In the genomic region with DNA sequence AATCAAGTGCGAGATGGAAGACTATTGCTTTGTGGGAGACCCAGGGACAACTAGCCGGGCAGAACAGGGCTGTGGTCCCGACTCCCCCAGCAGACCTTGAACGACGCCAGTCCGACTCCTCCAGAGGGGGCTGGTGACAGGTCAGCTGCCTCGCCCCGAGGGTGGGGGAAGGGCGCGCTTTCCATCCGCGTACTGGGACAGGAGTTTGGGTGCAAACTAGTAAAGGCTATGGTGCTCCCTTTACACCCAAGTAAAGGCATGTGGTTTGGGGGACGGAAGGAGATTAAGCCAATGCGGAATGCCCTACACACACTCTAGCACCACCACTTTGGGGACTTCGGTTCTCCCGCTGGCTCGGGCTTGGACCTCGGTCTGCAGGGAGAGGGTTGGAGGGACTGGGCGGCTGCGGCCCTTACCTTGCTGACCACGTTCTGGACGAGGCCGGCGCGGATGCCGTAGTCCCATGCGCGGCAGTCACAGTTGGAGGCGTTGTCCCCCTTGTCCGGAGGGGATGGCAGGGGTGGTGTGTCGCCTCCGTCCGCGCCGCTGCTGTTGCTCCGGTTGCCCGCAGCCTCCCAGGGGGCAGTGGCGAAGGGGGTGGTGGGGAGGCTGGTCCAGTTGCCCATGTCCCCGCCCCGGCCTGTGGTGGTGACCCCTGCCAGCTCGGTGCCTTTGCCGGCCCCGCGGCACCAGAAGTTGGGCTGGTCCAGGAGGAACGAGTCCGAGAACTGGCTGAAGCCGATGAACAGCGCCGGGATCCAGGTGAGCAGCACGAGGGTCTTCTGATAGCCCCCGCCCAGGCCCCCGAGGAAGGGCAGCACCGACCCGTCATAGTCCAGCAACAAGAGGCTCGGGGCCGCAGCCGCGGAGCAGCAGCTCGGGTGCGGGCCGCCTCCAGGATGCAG, we compare ENCODE assay signal across 8 cellular contexts. TPM values are rescaled to one million over a fixed set of nuclear protein-coding genes. Genes with fewer than 3 reads are reported as not detected.
DNase-seq lines count a peak whose midpoint lies in the region; ATAC-seq and TF ChIP-seq lines count a peak whose summit lies in the region.

No MANE protein-coding gene starts in this region.

- peak in 1 of 4 donors; percentile 13 for TF ChIP-seq POLR2A in upper lobe of left lung (IDR thresholded peaks at IDR 0.05)

- TF ChIP-seq CTCF in DND-41 (IDR thresholded peaks at IDR 0.05; ENCODE audit: borderline replicate concordance, extremely low read depth, low read length, poor library complexity, severe bottlenecking), result no peak
- TF ChIP-seq CTCF in LNCaP clone FGC (IDR thresholded peaks at IDR 0.05; ENCODE audit: control insufficient read depth, extremely low read depth, insufficient read depth), result 0 out of 2 replicates have a peak, but pooled peaks have one; percentile 7
- no peak for TF ChIP-seq CTCF in choroid plexus epithelial cell (conservative IDR thresholded peaks at IDR 0.05; ENCODE audit: low read depth, low read length)
- no peak for TF ChIP-seq CTCF in lower lobe of right lung (IDR thresholded peaks at IDR 0.05)
- TF ChIP-seq CTCF in upper lobe of left lung (IDR thresholded peaks at IDR 0.05), result no peak

- intact Hi-C loops in lower lobe of right lung (cut with DNase I), result no loop called here

- TF ChIP-seq EP300 in upper lobe of left lung (IDR thresholded peaks at IDR 0.05), result no peak

- H3K4me1 ChIP-seq in DND-41 (ENCODE audit: insufficient read depth, low read length) (peaks cover 8% of the 10 kb centered on the region; the same call in 1 of the 2 replicates), lower lobe of right lung (peaks cover 39% of the 10 kb centered on the region), upper lobe of left lung (peaks cover 10 to 41% (median 22%) of the 10 kb centered on the region in 4 donors)

- H3K27me3 ChIP-seq in DND-41 (ENCODE audit: insufficient read depth, low read length, poor library complexity) (peaks cover 59% of the 10 kb centered on the region), lower lobe of right lung (ENCODE audit: low read depth) (peaks cover 8% of the 10 kb centered on the region), upper lobe of left lung (peaks cover 0 to 9% (median 0%) of the 10 kb centered on the region in 4 donors)

- no peak overlapping the region for H3K4me3 ChIP-seq in DND-41 (ENCODE audit: low read depth in 1 of 2, low read length in 2 of 2)
- H3K4me3 ChIP-seq in LNCaP clone FGC (ENCODE audit: low read depth, low read length), result peak overlapping the region; percentile 75
- peak overlapping the region; percentile 73 for H3K4me3 ChIP-seq in choroid plexus epithelial cell (ENCODE audit: low read depth, low read length)
- peak overlapping the region; percentile 70 for H3K4me3 ChIP-seq in lower lobe of right lung
- H3K4me3 ChIP-seq in upper lobe of left lung, result peak overlapping the region; percentile 51 to 69 (median 61)

- H3K9me3 ChIP-seq in DND-41 (ENCODE audit: insufficient read depth, low read length, severe bottlenecking), result no peaks in the 10 kb centered on the region
- no peaks in the 10 kb centered on the region for H3K9me3 ChIP-seq in lower lobe of right lung
- H3K9me3 ChIP-seq in upper lobe of left lung, result no peaks in the 10 kb centered on the region

- WGBS in upper lobe of left lung, 2 donors, result 1 to 3% methylated on average over 22 to 32 of the region's 61 CpGs

- H3K9ac ChIP-seq in DND-41 (ENCODE audit: low read depth, low read length), result no peak overlapping the region

- H3K4me2 ChIP-seq in DND-41 (ENCODE audit: insufficient read depth, low read length), result peak overlapping the region; percentile 51

- H4K20me1 ChIP-seq in DND-41 (ENCODE audit: insufficient read depth, low read length), result peaks cover 11% of the 10 kb centered on the region

- H3K36me3 ChIP-seq in DND-41 (ENCODE audit: insufficient read depth, low read length) (no peaks in the 10 kb centered on the region), lower lobe of right lung (no peaks in the 10 kb centered on the region), upper lobe of left lung (no peaks in the 10 kb centered on the region)

- no peak for DNase-seq in DND-41
- DNase-seq in LNCaP clone FGC (ENCODE audit: low read depth), result no peak
- DNase-seq in choroid plexus epithelial cell (ENCODE audit: low read depth), result no peak
- peak; percentile 59 for DNase-seq in lower lobe of right lung
- DNase-seq in upper lobe of left lung, result peak; percentile 42 to 85
- no peak for DNase-seq in putamen (ENCODE audit: low spot score)
- no peak for DNase-seq in iPS-NIHi7 (ENCODE audit: extremely low spot score)

- no peak for ATAC-seq in DND-41 (ENCODE audit: insufficient read depth, low read depth)
- peak; percentile 18 to 28 for ATAC-seq in lower lobe of right lung
- peak; percentile 11 to 35 for ATAC-seq in upper lobe of left lung (ENCODE audit: low FRiP score in 2 of 2)
- no peak for ATAC-seq in HG03378 (IDR thresholded peaks at IDR 0.05; ENCODE audit: unreplicated experiment)

- H2AFZ ChIP-seq in DND-41 (ENCODE audit: low read depth, low read length), result no peak overlapping the region

- no peak overlapping the region for H3K27ac ChIP-seq in DND-41 (ENCODE audit: low read length)
- H3K27ac ChIP-seq in lower lobe of right lung, result peak overlapping the region; percentile 63
- H3K27ac ChIP-seq in upper lobe of left lung, result peak overlapping the region in 2 of 4 donors; percentile 60 to 69

- no peaks in the 10 kb centered on the region for H3K79me2 ChIP-seq in DND-41 (ENCODE audit: insufficient read depth, low read length)

RNA-seq across cellular contexts. Expression of a gene that starts 1.1 kb away (rescaled TPM):
- 27.8 TPM for total RNA-seq in lower lobe of right lung
- 10 to 100 TPM; 18.2 to 73.1 (median 28.3) TPM for total RNA-seq in upper lobe of left lung

Comparison
In these comparisons a context has a peak if more than half of its experiments do, and no peak if none do; other contexts are left out.
1. ATAC-seq: peak in lower lobe of right lung (2 of 2) and upper lobe of left lung (2 of 2); none in DND-41 (single experiment) and HG03378 (single experiment).
2. DNase-seq: peak in lower lobe of right lung (single experiment) and upper lobe of left lung (2 of 2); none in DND-41 (single experiment), LNCaP clone FGC (single experiment), choroid plexus epithelial cell (single experiment), putamen (single experiment) and iPS-NIHi7 (single experiment).
3. H3K4me3 ChIP-seq: peak in LNCaP clone FGC (single experiment), choroid plexus epithelial cell (single experiment), lower lobe of right lung (single experiment) and upper lobe of left lung (4 of 4); none in DND-41 (0 of 2).